18 cellular contexts compared by ENCODE assay signal in genomic region chr9:15541862-15542261, GRCh38. TPM values are rescaled to one million over a fixed set of nuclear protein-coding genes. Genes with fewer than 3 reads are reported as not detected.
DNase-seq lines count a peak whose midpoint lies in the region; ATAC-seq, FAIRE-seq and TF ChIP-seq lines count a peak whose summit lies in the region.
"Had no signal": no experiment of that assay in that cellular context is flagged by ENCODE, and none has a peak within 500 bp of the region (broad histone marks: within the 10 kb centered on the region; RNA-seq: fewer than 3 reads in every experiment).

No MANE protein-coding gene starts in this region.

- H3K9me3 Mint-ChIP-seq in mesothelial cell of epicardium = peaks cover 15% of the 10 kb centered on the region
- H3K9me3 Mint-ChIP-seq: CD8-positive, alpha-beta T cell had no signal

- no peak for ATAC-seq in SK-N-SH treated with all-trans-retinoic acid at 6 μM for 48 hours
- no peak for ATAC-seq in pancreas
- no peak for ATAC-seq in upper lobe of left lung (ENCODE audit: low FRiP score in 2 of 2)
- ATAC-seq in GM19467 (IDR thresholded peaks at IDR 0.05; ENCODE audit: unreplicated experiment) = no peak
- ATAC-seq: CD8-positive, alpha-beta T cell; HepG2; PC-3 had no signal

- no peak for TF ChIP-seq RAD21 in SK-N-SH (IDR thresholded peaks at IDR 0.05; ENCODE audit: low read length)

- H3F3A ChIP-seq in SK-N-SH (replicated peaks; ENCODE audit: insufficient read depth) = peaks cover 5% of the 10 kb centered on the region

- no peaks in the 10 kb centered on the region for H4K20me1 ChIP-seq in SK-N-SH (ENCODE audit: insufficient read depth)
- H4K20me1 ChIP-seq: BLaER1 had no signal

- H3K23ac ChIP-seq in neuronal stem cell (ENCODE audit: low read depth, low read length, poor library complexity) = no peak overlapping the region

- H3K4me2 ChIP-seq in SK-N-SH (no peak overlapping the region), neuronal stem cell (ENCODE audit: insufficient read depth, low read length, poor library complexity, severe bottlenecking) (no peak overlapping the region)
- H3K4me2 ChIP-seq: BLaER1, KMS-11 had no signal

- DNase-seq in SK-N-SH = peak; percentile 26
- DNase-seq in amniotic epithelial cell (ENCODE audit: low read depth) = peak; percentile 45
- no peak for DNase-seq in mesothelial cell of epicardium (ENCODE audit: low spot score in 2 of 2, unreplicated experiment in 2 of 2)
- DNase-seq in pancreas = no peak
- no peak for DNase-seq in neuronal stem cell (ENCODE audit: low spot score)
- DNase-seq in upper lobe of left lung = no peak
- DNase-seq: CD8-positive, alpha-beta T cell; NCI-H1092 treated with DMSO at 0.1 percent for 48 hours; NCI-H2081 treated with DMSO at 0.1 percent for 48 hours; NCI-H526 treated with DMSO at 0.1 percent for 48 hours; PC-3; SJCRH30 had no signal

- peak overlapping the region; percentile 93 for H3K27ac Mint-ChIP-seq in mesothelial cell of epicardium
- H3K27ac Mint-ChIP-seq: CD8-positive, alpha-beta T cell had no signal

- no peak overlapping the region for H2BK5ac ChIP-seq in neuronal stem cell (ENCODE audit: low read length)

- H3K14ac ChIP-seq in neuronal stem cell (ENCODE audit: low read length) = no peak overlapping the region

- peaks cover 0 to 2% of the 10 kb centered on the region in 2 experiments; a peak in 1 of 4 replicates for H3K4me1 ChIP-seq in SK-N-SH (ENCODE audit: control insufficient read depth in 1 of 2, insufficient read depth in 2 of 2, low read depth in 1 of 2, low read length in 1 of 2)
- no peaks in the 10 kb centered on the region for H3K4me1 ChIP-seq in pancreas
- H3K4me1 ChIP-seq in neuronal stem cell (ENCODE audit: control insufficient read depth in 2 of 2, insufficient read depth in 1 of 2, low read depth in 1 of 2, low read length in 2 of 2) = no peaks in the 10 kb centered on the region
- H3K4me1 ChIP-seq in upper lobe of left lung = no peaks in the 10 kb centered on the region
- H3K4me1 ChIP-seq: BLaER1, SJCRH30 had no signal

- H3K27me3 ChIP-seq in SK-N-SH (ENCODE audit: insufficient read depth) (no peaks in the 10 kb centered on the region), pancreas (no peaks in the 10 kb centered on the region), neuronal stem cell (ENCODE audit: control insufficient read depth in 3 of 3, insufficient read depth in 3 of 3, low read depth in 1 of 3, low read length in 3 of 3) (no peaks in the 10 kb centered on the region), upper lobe of left lung (no peaks in the 10 kb centered on the region)
- H3K27me3 ChIP-seq: BLaER1, SJCRH30 had no signal

- H3K36me3 Mint-ChIP-seq in mesothelial cell of epicardium = no peaks in the 10 kb centered on the region
- H3K36me3 Mint-ChIP-seq: CD8-positive, alpha-beta T cell had no signal

- 47% methylated on average over 3 of the region's 3 CpGs for WGBS in SK-N-SH (ENCODE audit: low lambda C conversion rate)
- WGBS in pancreas, 2 donors = 62 to 63% methylated on average over 3 of the region's 3 CpGs
- no CpG with 5 or more reads among the region's 3 CpGs for WGBS in neuronal stem cell (ENCODE audit: extremely low coverage in 2 of 2, insufficient read length in 2 of 2, insufficient replicate concordance in 1 of 2), 2 donors
- 40 to 51% methylated on average over 3 of the region's 3 CpGs for whole genome bisulfite sequencing in upper lobe of left lung, 2 donors

- no peaks in the 10 kb centered on the region for H3K27me3 Mint-ChIP-seq in mesothelial cell of epicardium (ENCODE audit: low read depth)

- no peak overlapping the region for H2AK5ac ChIP-seq in neuronal stem cell (ENCODE audit: low read depth, low read length)

- no peaks in the 10 kb centered on the region for H3K79me1 ChIP-seq in neuronal stem cell (ENCODE audit: low read depth, low read length)

- no peak overlapping the region for H3K9ac ChIP-seq in SK-N-SH
- no peak overlapping the region for H3K9ac ChIP-seq in neuronal stem cell (ENCODE audit: low read depth, low read length, poor library complexity)
- H3K9ac ChIP-seq: BLaER1, KMS-11 had no signal

- no peak overlapping the region for H2BK120ac ChIP-seq in neuronal stem cell (ENCODE audit: low read depth, low read length)

- H3K36me3 ChIP-seq in SK-N-SH (replicated peaks in 1 of 2; ENCODE audit: control insufficient read depth in 1 of 2, insufficient read depth in 2 of 2, low read length in 1 of 2) (no peaks in the 10 kb centered on the region), pancreas (no peaks in the 10 kb centered on the region), neuronal stem cell (replicated peaks in 1 of 2; ENCODE audit: control insufficient read depth in 2 of 2, insufficient read depth in 2 of 2, low read length in 2 of 2) (no peaks in the 10 kb centered on the region), upper lobe of left lung (no peaks in the 10 kb centered on the region)
- H3K36me3 ChIP-seq: BLaER1, SJCRH30 had no signal

- H4K8ac ChIP-seq in neuronal stem cell (ENCODE audit: low read depth, low read length) = no peak overlapping the region

- CTCF ChIA-PET in SK-N-SH (lab: Yijun Ruan, JAX) = interaction anchor here (2.1 kb wide), 1 partner anchor 11 kb away, joined by 4 read pairs; no protein-coding TSS in a partner anchor

- intact Hi-C loops in pancreas (cut with DNase I) = no loop called here

- H3K4ac ChIP-seq in neuronal stem cell (ENCODE audit: low read length) = no peak overlapping the region

- H4K91ac ChIP-seq in neuronal stem cell (ENCODE audit: low read depth, low read length, poor library complexity) = no peak overlapping the region

- TF ChIP-seq CTCF in SK-N-SH (IDR thresholded peaks at IDR 0.05) (no peak), mesothelial cell of epicardium (IDR thresholded peaks at IDR 0.05; ENCODE audit: unreplicated experiment) (no peak), pancreas (IDR thresholded peaks at IDR 0.05) (no peak), upper lobe of left lung (IDR thresholded peaks at IDR 0.05) (no peak)

- H2AFZ ChIP-seq in SK-N-SH (ENCODE audit: low read depth) (no peak overlapping the region), neuronal stem cell (ENCODE audit: low read length) (no peak overlapping the region)

- FAIRE-seq in pancreas (lab: Jason Lieb, UNC) = no peak
- FAIRE-seq: HepG2 had no signal

- H3K4me3 ChIP-seq in SK-N-SH (ENCODE audit: low read depth in 2 of 2, low read length in 1 of 2) (no peak overlapping the region), pancreas (no peak overlapping the region), neuronal stem cell (ENCODE audit: low read length in 2 of 2) (no peak overlapping the region), upper lobe of left lung (no peak overlapping the region)
- H3K4me3 ChIP-seq: BLaER1, SJCRH30 had no signal

- no peak for TF ChIP-seq POLR2A in upper lobe of left lung (IDR thresholded peaks at IDR 0.05)

- H3K27ac ChIP-seq in SK-N-SH (ENCODE audit: low read depth in 2 of 2, low read length in 1 of 2) (no peak overlapping the region), pancreas (no peak overlapping the region), neuronal stem cell (replicated peaks; ENCODE audit: low read length) (no peak overlapping the region), upper lobe of left lung (no peak overlapping the region)
- H3K27ac ChIP-seq: BLaER1, KMS-11, RWPE1, SJCRH30 had no signal

- TF ChIP-seq EP300 in SK-N-SH (IDR thresholded peaks at IDR 0.05; ENCODE audit: borderline replicate concordance in 1 of 2, low read depth in 1 of 2, low read length in 1 of 2) (no peak), upper lobe of left lung (IDR thresholded peaks at IDR 0.05) (no peak)

- H3K18ac ChIP-seq in neuronal stem cell (ENCODE audit: low read length) = no peak overlapping the region

- no peak overlapping the region for H2BK15ac ChIP-seq in neuronal stem cell (ENCODE audit: low read length)

- POLR2A ChIA-PET in SK-N-SH (lab: Yijun Ruan, JAX) = no interaction called here

- no peaks in the 10 kb centered on the region for H3K9me3 ChIP-seq in SK-N-SH
- H3K9me3 ChIP-seq in pancreas = no peaks in the 10 kb centered on the region
- peaks cover 0 to 2% of the 10 kb centered on the region in 2 donors for H3K9me3 ChIP-seq in neuronal stem cell (replicated peaks in 1 of 2; ENCODE audit: control insufficient read depth in 2 of 2, insufficient read depth in 1 of 2, low read depth in 1 of 2, low read length in 2 of 2)
- H3K9me3 ChIP-seq in upper lobe of left lung = no peaks in the 10 kb centered on the region
- H3K9me3 ChIP-seq: SJCRH30 had no signal

- no peaks in the 10 kb centered on the region for H3K9me2 ChIP-seq in SK-N-SH

- H3K79me2 ChIP-seq in SK-N-SH (ENCODE audit: insufficient read depth) = no peaks in the 10 kb centered on the region

- no peak overlapping the region for H2BK12ac ChIP-seq in neuronal stem cell (ENCODE audit: low read length)

- peaks cover 13% of the 10 kb centered on the region for H3K4me1 Mint-ChIP-seq in mesothelial cell of epicardium

- no peak overlapping the region for H3K4me3 Mint-ChIP-seq in mesothelial cell of epicardium
- H3K4me3 Mint-ChIP-seq: CD8-positive, alpha-beta T cell had no signal

TF ChIP-seq in SK-N-SH treated with all-trans-retinoic acid at 6 μM for 48 hours, 23 proteins besides CTCF, POLR2A, EP300 and RAD21 (continues in another document):
- no peak for TF ChIP-seq RARB (CRISPR knock-in tag; IDR thresholded peaks at IDR 0.05)
- TF ChIP-seq ESRRG (CRISPR knock-in tag; IDR thresholded peaks at IDR 0.05) = no peak
- no peak for TF ChIP-seq TOX (CRISPR knock-in tag; IDR thresholded peaks at IDR 0.05; ENCODE audit: borderline replicate concordance)

RNA-seq across cellular contexts. Expression of gene CCDC171, which starts 11.0 kb away (rescaled TPM):
- polyA plus RNA-seq in SK-N-SH (2012; rRNA removed) = 0.54 and 1.1 TPM in 2 replicates
- 0.45 and 0.55 TPM in 2 replicates for polyA plus RNA-seq in SK-N-SH (2012; cell fraction: cytosol; rRNA removed)
- 2.0 and 2.9 TPM in 2 replicates for polyA plus RNA-seq in SK-N-SH (2012; cell fraction: nucleus; rRNA removed)
- 7.3 to 9.8 TPM (median 8.3 TPM) in 3 replicates for total RNA-seq in mesothelial cell of epicardium
- 1 to 10 TPM; 1.7 to 3.7 (median 2.7) TPM for total RNA-seq in pancreas
- polyA plus RNA-seq in pancreas = 1 to 10 TPM; 1.5 to 2.9 TPM
- polyA plus RNA-seq in neuronal stem cell (2013, experiment 1 of 2) = 1.5 TPM
- 1.2 TPM for polyA plus RNA-seq in neuronal stem cell (2013, experiment 2 of 2)
- 10 to 100 TPM in 1 of 6 donors, 1 to 10 TPM in 5; 2.4 to 16.8 (median 6.6) TPM for total RNA-seq in upper lobe of left lung

RNA-seq across cellular contexts. Expression of gene PSIP1, which starts 31.1 kb away (rescaled TPM):
- 19.9 and 21.0 TPM in 2 replicates for polyA plus RNA-seq in SK-N-SH (2012; rRNA removed)
- polyA plus RNA-seq in SK-N-SH (2012; cell fraction: cytosol; rRNA removed) = 31.1 and 50.5 TPM in 2 replicates
- polyA plus RNA-seq in SK-N-SH (2012; cell fraction: nucleus; rRNA removed) = 11.0 and 18.8 TPM in 2 replicates
- total RNA-seq in mesothelial cell of epicardium = 97.3 to 103 TPM (median 98.7 TPM) in 3 replicates
- total RNA-seq in pancreas = 10 to 100 TPM in 4 of 6 donors, 1 to 10 TPM in 2; 9.0 to 15.5 (median 11.2) TPM
- polyA plus RNA-seq in pancreas = 10 to 100 TPM in 1 of 2 donors, 1 to 10 TPM in 1; 10.0 to 18.9 TPM
- polyA plus RNA-seq in neuronal stem cell (2013, experiment 1 of 2) = 354 TPM
- 360 TPM for polyA plus RNA-seq in neuronal stem cell (2013, experiment 2 of 2)
- 10 to 100 TPM; 22.5 to 57.9 (median 27.8) TPM for total RNA-seq in upper lobe of left lung

Comparison
In these comparisons a context has a peak if more than half of its experiments do, and no peak if none do; other contexts are left out.
1. DNase-seq: peak in SK-N-SH (single experiment) and amniotic epithelial cell (single experiment); none in mesothelial cell of epicardium (0 of 2), pancreas (0 of 6), neuronal stem cell (single experiment) and upper lobe of left lung (0 of 2).